ENCODE assay signal across 9 cellular contexts in genomic region chr1:99005142-99005491, GRCh38.
A peak's percentile ranks its signal among the peaks of the same experiment; 100 is the strongest.
DNase-seq lines count a peak whose midpoint lies in the region; ATAC-seq and TF ChIP-seq lines count a peak whose summit lies in the region.
"Had no signal": no experiment of that assay in that cellular context is flagged by ENCODE, and none has a peak within 500 bp of the region (broad histone marks: within the 10 kb centered on the region; RNA-seq: fewer than 3 reads in every experiment).

No MANE protein-coding gene starts in this region.

- no peak for ATAC-seq in HG02870 (IDR thresholded peaks at IDR 0.05; ENCODE audit: unreplicated experiment)
- ATAC-seq: K562 had no signal

- TF ChIP-seq CTCF in fibroblast of pulmonary artery (IDR thresholded peaks at IDR 0.05; ENCODE audit: low read length, missing control alignments): no peak

- H3K27ac ChIP-seq in SK-N-MC: no peak overlapping the region
- H3K27ac ChIP-seq in rectal smooth muscle tissue (ENCODE audit: low read depth, low read length): no peak overlapping the region

- no peaks in the 10 kb centered on the region for H3K4me1 ChIP-seq in rectal smooth muscle tissue (ENCODE audit: control insufficient read depth, insufficient read depth, low read length)

- H3K9me3 ChIP-seq in SK-N-MC (ENCODE audit: low read depth, low read length): no peaks in the 10 kb centered on the region

- peak overlapping the region; percentile 25 for H3K9ac ChIP-seq in SK-N-MC (ENCODE audit: insufficient read length)
- H3K9ac ChIP-seq in rectal smooth muscle tissue (ENCODE audit: low read length): no peak overlapping the region

- H3K4me3 ChIP-seq in SK-N-MC (peak overlapping the region; percentile 77), fibroblast of pulmonary artery (replicated peaks; ENCODE audit: low read depth, low read length) (peak overlapping the region; percentile 33), rectal smooth muscle tissue (ENCODE audit: low read length) (peak overlapping the region; percentile 21)
- H3K4me3 ChIP-seq: K562 had no signal

- DNase-seq in DMS53 (lab: John Stamatoyannopoulos, UW): peak; percentile 62
- DNase-seq in SK-N-MC (ENCODE audit: low read depth, low spot score): no peak
- no peak for DNase-seq in fibroblast of pulmonary artery (ENCODE audit: low read depth)
- no peak for DNase-seq in DMS114 treated with DMSO at 0.1 percent for 48 hours (lab: John Stamatoyannopoulos, UW; ENCODE audit: unreplicated experiment)
- DNase-seq in HuH-7.5 (ENCODE audit: low spot score): no peak
- DNase-seq in NCI-H187 (lab: John Stamatoyannopoulos, UW): no peak

- peaks cover 10% of the 10 kb centered on the region for H3K27me3 ChIP-seq in rectal smooth muscle tissue (ENCODE audit: control insufficient read depth, insufficient read depth, low read length)

- H3K36me3 ChIP-seq in SK-N-MC (ENCODE audit: insufficient read depth, low read length): no peaks in the 10 kb centered on the region
- no peaks in the 10 kb centered on the region for H3K36me3 ChIP-seq in rectal smooth muscle tissue (ENCODE audit: control insufficient read depth, insufficient read depth, low read length)

Comparison
In these comparisons a context has a peak if more than half of its experiments do, and no peak if none do; other contexts are left out.
1. H3K4me3 ChIP-seq: peak in every context shown above with its lines; median percentile 77 in SK-N-MC; 33 in fibroblast of pulmonary artery; 21 in rectal smooth muscle tissue.